In the genomic region with DNA sequence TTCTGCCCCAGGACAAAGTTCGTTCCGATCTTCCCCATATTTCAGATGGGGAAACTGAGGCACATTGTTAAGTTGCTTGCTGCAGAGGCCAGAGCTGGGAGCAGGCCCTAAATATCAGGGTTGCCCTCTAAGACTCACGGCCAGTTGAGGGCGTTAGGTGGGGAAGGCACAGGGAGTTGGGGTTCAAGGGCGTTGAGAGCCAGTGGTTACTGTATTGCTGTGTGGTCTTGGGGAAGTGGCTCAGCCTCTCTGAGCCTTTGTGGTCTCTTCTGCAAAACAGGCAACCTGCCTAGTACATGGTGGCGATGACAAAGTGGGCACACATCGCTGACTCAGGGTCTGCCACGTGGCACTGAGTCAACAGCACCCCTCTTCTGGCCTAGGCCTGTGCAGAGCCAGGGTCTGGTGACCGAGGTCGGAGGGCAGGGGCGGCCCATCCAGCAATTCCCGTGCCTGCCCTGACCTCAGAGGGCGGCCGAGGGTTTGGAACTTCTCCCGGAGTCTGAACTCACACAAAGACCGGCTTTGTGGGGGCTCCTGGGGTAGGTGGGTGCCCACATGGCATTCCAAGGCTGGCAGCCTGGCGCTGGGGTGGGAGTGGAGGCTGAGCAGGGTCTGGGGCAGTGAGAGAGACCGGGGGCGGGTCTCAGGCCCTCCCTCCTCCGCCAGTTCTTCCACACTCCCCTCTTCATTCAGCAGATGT, we compare ENCODE assay signal across 1 cellular context.
TF ChIP-seq lines count a peak whose summit lies in the region.

No MANE protein-coding gene starts in this region.

TF ChIP-seq in HepG2, 621 proteins besides CTCF, POLR2A, EP300 and RAD21:
- peak; percentile 38 for TF ChIP-seq AGO2 (optimal IDR thresholded peaks at IDR 0.05; ENCODE audit: low read depth, low read length)
- TF ChIP-seq ZNF383 (CRISPR knock-in tag; IDR thresholded peaks at IDR 0.05; ENCODE audit: borderline replicate concordance) = no peak
- no peak for TF ChIP-seq MXI1 (IDR thresholded peaks at IDR 0.05; ENCODE audit: borderline replicate concordance, low read depth, low read length)
- no peak for TF ChIP-seq KMT2B (CRISPR knock-in tag; IDR thresholded peaks at IDR 0.05)
- TF ChIP-seq ZMYM3 (CRISPR knock-in tag; IDR thresholded peaks at IDR 0.05) = peak; percentile 52
- TF ChIP-seq, protein P1, sequence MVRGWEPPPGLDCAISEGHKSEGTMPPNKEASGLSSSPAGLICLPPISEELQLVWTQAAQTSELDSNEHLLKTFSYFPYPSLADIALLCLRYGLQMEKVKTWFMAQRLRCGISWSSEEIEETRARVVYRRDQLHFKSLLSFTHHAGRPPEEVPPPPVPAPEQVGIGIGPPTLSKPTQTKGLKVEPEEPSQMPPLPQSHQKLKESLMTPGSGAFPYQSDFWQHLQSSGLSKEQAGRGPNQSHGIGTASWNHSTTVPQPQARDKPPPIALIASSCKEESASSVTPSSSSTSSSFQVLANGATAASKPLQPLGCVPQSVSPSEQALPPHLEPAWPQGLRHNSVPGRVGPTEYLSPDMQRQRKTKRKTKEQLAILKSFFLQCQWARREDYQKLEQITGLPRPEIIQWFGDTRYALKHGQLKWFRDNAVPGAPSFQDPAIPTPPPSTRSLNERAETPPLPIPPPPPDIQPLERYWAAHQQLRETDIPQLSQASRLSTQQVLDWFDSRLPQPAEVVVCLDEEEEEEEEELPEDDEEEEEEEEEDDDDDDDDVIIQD (CRISPR knock-in tag; IDR thresholded peaks at IDR 0.05; ENCODE audit: low read depth) = no peak
- no peak for TF ChIP-seq RBFOX2 (IDR thresholded peaks at IDR 0.05; ENCODE audit: low read depth, low read length)
- TF ChIP-seq, protein P2, sequence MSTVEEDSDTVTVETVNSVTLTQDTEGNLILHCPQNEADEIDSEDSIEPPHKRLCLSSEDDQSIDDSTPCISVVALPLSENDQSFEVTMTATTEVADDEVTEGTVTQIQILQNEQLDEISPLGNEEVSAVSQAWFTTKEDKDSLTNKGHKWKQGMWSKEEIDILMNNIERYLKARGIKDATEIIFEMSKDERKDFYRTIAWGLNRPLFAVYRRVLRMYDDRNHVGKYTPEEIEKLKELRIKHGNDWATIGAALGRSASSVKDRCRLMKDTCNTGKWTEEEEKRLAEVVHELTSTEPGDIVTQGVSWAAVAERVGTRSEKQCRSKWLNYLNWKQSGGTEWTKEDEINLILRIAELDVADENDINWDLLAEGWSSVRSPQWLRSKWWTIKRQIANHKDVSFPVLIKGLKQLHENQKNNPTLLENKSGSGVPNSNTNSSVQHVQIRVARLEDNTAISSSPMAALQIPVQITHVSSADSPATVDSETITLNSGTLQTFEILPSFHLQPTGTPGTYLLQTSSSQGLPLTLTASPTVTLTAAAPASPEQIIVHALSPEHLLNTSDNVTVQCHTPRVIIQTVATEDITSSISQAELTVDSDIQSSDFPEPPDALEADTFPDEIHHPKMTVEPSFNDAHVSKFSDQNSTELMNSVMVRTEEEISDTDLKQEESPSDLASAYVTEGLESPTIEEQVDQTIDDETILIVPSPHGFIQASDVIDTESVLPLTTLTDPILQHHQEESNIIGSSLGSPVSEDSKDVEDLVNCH (CRISPR knock-in tag; IDR thresholded peaks at IDR 0.05) = no peak
- peak; percentile 64; the same call in 1 of the 2 replicates for TF ChIP-seq HNRNPL (IDR thresholded peaks at IDR 0.05; ENCODE audit: low read depth, low read length)
- TF ChIP-seq ZNF768 (CRISPR knock-in tag; IDR thresholded peaks at IDR 0.05) = peak; percentile 98
